In the genomic region with DNA sequence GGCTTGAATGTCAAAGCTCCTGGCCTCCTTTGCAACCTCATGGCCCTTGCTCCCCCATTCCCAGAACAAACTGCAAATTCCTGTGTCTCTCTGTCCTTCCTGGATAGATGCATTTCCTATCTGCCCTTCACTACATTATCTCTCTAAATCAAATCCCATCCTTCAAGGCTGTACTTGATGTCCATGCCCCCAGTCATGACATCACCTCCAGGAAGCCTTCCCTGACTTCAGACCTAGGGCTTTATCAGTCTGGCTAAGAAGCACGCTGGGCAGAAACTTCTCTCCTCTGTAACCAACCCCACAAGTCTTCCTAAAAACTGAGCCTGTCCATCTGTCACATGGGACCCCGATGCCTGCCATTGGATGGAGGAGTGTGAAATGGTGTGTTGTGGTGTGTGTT, we compare ENCODE assay signal across 23 cellular contexts. TPM values are rescaled to one million over a fixed set of nuclear protein-coding genes. Genes with fewer than 3 reads are reported as not detected.
DNase-seq lines count a peak whose midpoint lies in the region; ATAC-seq and TF ChIP-seq lines count a peak whose summit lies in the region.
"Had no signal": no experiment of that assay in that cellular context is flagged by ENCODE, and none has a peak within 500 bp of the region (broad histone marks: within the 10 kb centered on the region; RNA-seq: fewer than 3 reads in every experiment).

No MANE protein-coding gene starts in this region.

- peak overlapping the region; percentile 27 for H3K27ac Mint-ChIP-seq in T-helper 1 cell treated with Interleukin-12 subunit alpha and Interleukin-12 subunit beta and Interleukin-4 antibody, amounts not matched to agents 30 μg/mL and 1 μg/mL, for 36 hours
- peak overlapping the region; percentile 88 for H3K27ac Mint-ChIP-seq in T-helper 17 cell
- peak overlapping the region; percentile 0 to 82 (median 72) for H3K27ac Mint-ChIP-seq in immature natural killer cell

- H3K4me1 Mint-ChIP-seq in T-helper 1 cell treated with Interleukin-12 subunit alpha and Interleukin-12 subunit beta and Interleukin-4 antibody, amounts not matched to agents 30 μg/mL and 1 μg/mL, for 36 hours (ENCODE audit: low read depth), result peaks cover 5% of the 10 kb centered on the region
- H3K4me1 Mint-ChIP-seq in T-helper 17 cell (peaks cover 15% of the 10 kb centered on the region), immature natural killer cell (peaks cover 7 to 17% of the 10 kb centered on the region in 2 donors)

- no peak for TF ChIP-seq CTCF in spleen (IDR thresholded peaks at IDR 0.05 in 8 of 11, conservative IDR thresholded peaks at IDR 0.05 in 3 of 11)

- 89 to 94% (median 91%) methylated on average over 2 of the region's 2 CpGs for WGBS in spleen, 5 donors

- ATAC-seq in T-helper 17 cell, result no peak
- ATAC-seq in Right ventricle myocardium superior (ENCODE audit: poor library complexity), result no peak
- ATAC-seq in GM18867 (IDR thresholded peaks at IDR 0.05; ENCODE audit: unreplicated experiment), result no peak
- ATAC-seq: gastrocnemius medialis had no signal

- H3K4me1 ChIP-seq in spleen, result peaks cover 7 to 67% (median 36%) of the 10 kb centered on the region in 6 donors

- H3K9me3 Mint-ChIP-seq in T-helper 1 cell treated with Interleukin-12 subunit alpha and Interleukin-12 subunit beta and Interleukin-4 antibody, amounts not matched to agents 30 μg/mL and 1 μg/mL, for 36 hours, result no peaks in the 10 kb centered on the region
- H3K9me3 Mint-ChIP-seq in immature natural killer cell, result no peaks in the 10 kb centered on the region
- H3K9me3 Mint-ChIP-seq: brain had no signal

- intact Hi-C loops in spleen (cut with DNase I; ENCODE audit: low total_unique reads) (no loop called here), Right ventricle myocardium superior (cut with DNase I) (no loop called here)

- no peaks in the 10 kb centered on the region for H3K27me3 ChIP-seq in spleen (replicated peaks in 1 of 7)
- H3K27me3 ChIP-seq: gastrocnemius medialis had no signal

- TF ChIP-seq POLR2A in spleen (IDR thresholded peaks at IDR 0.05), result no peak

- DNase-seq in T-helper 1 cell (no peak), T-helper 17 cell (no peak), immature natural killer cell (no peak), spleen (peak; percentile 6), Right ventricle myocardium superior (no peak), NCI-H345 (lab: John Stamatoyannopoulos, UW) (no peak)
- DNase-seq: activated CD8-positive, alpha-beta memory T cell treated with anti-CD3 and anti-CD28 coated beads, Interleukin-2, amount 50 U/mL, for 4 hours; activated naive CD4-positive, alpha-beta T cell treated with anti-CD3 and anti-CD28 coated beads, Interleukin-2, amount 50 U/mL, for 16 hours; dermis blood vessel endothelial cell; DMS153; erythroblast; gastrocnemius medialis; Karpas-422; NCI-H1092 treated with DMSO at 0.1 percent for 48 hours; NCI-H524 treated with DMSO at 0.1 percent for 48 hours; SIG-M5; T-helper 9 cell had no signal

- no peaks in the 10 kb centered on the region for H3K27me3 Mint-ChIP-seq in T-helper 1 cell treated with Interleukin-12 subunit alpha and Interleukin-12 subunit beta and Interleukin-4 antibody, amounts not matched to agents 30 μg/mL and 1 μg/mL, for 36 hours (ENCODE audit: low read depth)
- H3K27me3 Mint-ChIP-seq in T-helper 17 cell, result no peaks in the 10 kb centered on the region
- H3K27me3 Mint-ChIP-seq in immature natural killer cell (ENCODE audit: low read depth in 3 of 3), result peaks cover 0 to 8% (median 3%) of the 10 kb centered on the region in 3 donors
- H3K27me3 Mint-ChIP-seq: brain had no signal

- no peak overlapping the region for H3K4me3 ChIP-seq in spleen
- H3K4me3 ChIP-seq: gastrocnemius medialis, mucosa of descending colon, thoracic aorta had no signal

- H3K27ac ChIP-seq in spleen, result peak overlapping the region in 6 of 8 donors; percentile 1 to 65 (median 36)
- H3K27ac ChIP-seq: 22Rv1, thoracic aorta had no signal

- peaks cover 0 to 100% (median 78%) of the 10 kb centered on the region in 6 donors for H3K36me3 ChIP-seq in spleen

- no peak overlapping the region for H3K4me3 Mint-ChIP-seq in T-helper 1 cell treated with Interleukin-12 subunit alpha and Interleukin-12 subunit beta and Interleukin-4 antibody, amounts not matched to agents 30 μg/mL and 1 μg/mL, for 36 hours
- no peak overlapping the region for H3K4me3 Mint-ChIP-seq in T-helper 17 cell
- no peak overlapping the region for H3K4me3 Mint-ChIP-seq in immature natural killer cell
- H3K4me3 Mint-ChIP-seq: brain had no signal

- peaks cover 69% of the 10 kb centered on the region for H3K36me3 Mint-ChIP-seq in T-helper 1 cell treated with Interleukin-12 subunit alpha and Interleukin-12 subunit beta and Interleukin-4 antibody, amounts not matched to agents 30 μg/mL and 1 μg/mL, for 36 hours (ENCODE audit: low read depth)
- H3K36me3 Mint-ChIP-seq in T-helper 17 cell (ENCODE audit: low read depth), result peaks cover 14% of the 10 kb centered on the region
- peaks cover 33 to 66% (median 34%) of the 10 kb centered on the region in 3 donors for H3K36me3 Mint-ChIP-seq in immature natural killer cell

- H3K9me3 ChIP-seq in T-helper 17 cell (ENCODE audit: control insufficient read depth, low read length, poor library complexity, severe bottlenecking), result no peaks in the 10 kb centered on the region
- H3K9me3 ChIP-seq in spleen, result no peaks in the 10 kb centered on the region
- H3K9me3 ChIP-seq: gastrocnemius medialis, mucosa of descending colon, thoracic aorta had no signal

RNA-seq across cellular contexts. Expression of gene TNIP1, which starts 25.7 kb away (rescaled TPM):
- total RNA-seq in T-helper 17 cell, result 100 to 1,000 TPM; 227 to 245 TPM
- polyA plus RNA-seq in immature natural killer cell, result 10 to 100 TPM; 21.8 to 62.4 (median 40.2) TPM
- total RNA-seq in spleen, result 100 to 1,000 TPM; 179 to 260 (median 218) TPM
- 100 to 1,000 TPM in 1 of 3 donors, 10 to 100 TPM in 2; 67.7 to 149 (median 95.9) TPM for polyA plus RNA-seq in spleen
- 126 TPM for total RNA-seq in Right ventricle myocardium superior

RNA-seq across cellular contexts. Expression of gene ANXA6, which starts 51.1 kb away (rescaled TPM):
- total RNA-seq in T-helper 17 cell, result 100 to 1,000 TPM; 258 to 307 TPM
- 100 to 1,000 TPM; 313 to 679 (median 395) TPM for polyA plus RNA-seq in immature natural killer cell
- total RNA-seq in spleen, result 100 to 1,000 TPM; 142 to 295 (median 210) TPM
- 100 to 1,000 TPM; 141 to 186 (median 155) TPM for polyA plus RNA-seq in spleen
- total RNA-seq in Right ventricle myocardium superior, result 202 TPM

Comparison
In these comparisons a context has a peak if more than half of its experiments do, and no peak if none do; other contexts are left out.
1. H3K27ac Mint-ChIP-seq: peak in every context shown above with its lines; median percentile 88 in T-helper 17 cell; 72 in immature natural killer cell; 27 in T-helper 1 cell treated with Interleukin-12 subunit alpha and Interleukin-12 subunit beta and Interleukin-4 antibody, amounts not matched to agents 30 μg/mL and 1 μg/mL, for 36 hours.